In the genomic region with DNA sequence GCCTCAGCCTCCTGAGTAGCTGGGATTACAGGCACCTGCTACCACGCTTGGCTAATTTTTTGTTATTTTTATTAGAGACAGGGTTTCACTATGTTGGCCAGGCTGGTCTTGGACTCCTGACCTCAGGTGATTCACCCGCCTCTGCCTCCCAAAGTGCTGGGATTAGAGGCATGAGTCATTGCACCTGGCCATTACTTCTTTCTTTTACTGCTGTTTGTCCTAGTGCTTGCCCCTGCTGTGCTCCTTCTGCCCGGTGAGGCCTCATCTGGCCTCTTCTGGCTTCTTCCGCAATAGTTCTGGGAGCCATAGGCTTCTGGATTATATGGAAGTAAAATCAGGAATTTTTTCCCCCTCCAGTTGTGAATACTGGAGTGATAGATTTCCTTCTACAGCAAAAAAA, we compare ENCODE assay signal across 8 cellular contexts.
A peak's percentile ranks its signal among the peaks of the same experiment; 100 is the strongest.
DNase-seq lines count a peak whose midpoint lies in the region; ATAC-seq, FAIRE-seq and TF ChIP-seq lines count a peak whose summit lies in the region.
"Not testable (repeated sequence)": the region's sequence is repeated elsewhere in the genome, so short reads cannot be mapped to it uniquely, and the experiment has no call there.

No MANE protein-coding gene starts in this region.

- H4K5ac ChIP-seq in H1 (ENCODE audit: insufficient read length, low read depth, low read length), result not testable (repeated sequence)

- not testable (repeated sequence) for H3K79me2 ChIP-seq in GM23338 (replicated peaks; ENCODE audit: insufficient read depth); H1 (ENCODE audit: control insufficient read depth in 1 of 2, insufficient read depth in 2 of 2, low read length in 2 of 2); trophoblast cell (ENCODE audit: control insufficient read depth, insufficient read depth, low read length, poor library complexity)

- H3K27ac ChIP-seq in GM23338 (ENCODE audit: low read depth); H1 (ENCODE audit: low read depth, low read length); trophoblast cell (ENCODE audit: low read depth, low read length): not testable (repeated sequence)
- peak overlapping the region; percentile 63 for H3K27ac ChIP-seq in HUES64 (ENCODE audit: low read depth, low read length)

- H2BK5ac ChIP-seq in H1 (ENCODE audit: low read depth, low read length); trophoblast cell (ENCODE audit: low read depth, low read length, poor library complexity): not testable (repeated sequence)

- not testable (repeated sequence) for TF ChIP-seq CTCF in GM23338 (conservative IDR thresholded peaks at IDR 0.05; ENCODE audit: low read depth in 2 of 2); H1 (IDR thresholded peaks at IDR 0.05; ENCODE audit: control extremely low read depth in 1 of 3, insufficient read depth in 1 of 3, low read depth in 1 of 3, low read length in 3 of 3); kidney epithelial cell (IDR thresholded peaks at IDR 0.05; ENCODE audit: insufficient read depth, low read length, poor library complexity, severe bottlenecking)

- not testable (repeated sequence) for H2BK15ac ChIP-seq in H1 (ENCODE audit: low read length)

- H3K9me2 ChIP-seq in GM23338 (ENCODE audit: insufficient read depth), result peaks cover 33% of the 10 kb centered on the region; the same call in 1 of the 2 replicates

- not testable (repeated sequence) for H2AK5ac ChIP-seq in H1 (ENCODE audit: low read depth, low read length); trophoblast cell (ENCODE audit: low read length)

- H4K12ac ChIP-seq in trophoblast cell (ENCODE audit: low read depth, low read length), result not testable (repeated sequence)

- H3F3A ChIP-seq in GM23338 (replicated peaks; ENCODE audit: low read depth), result not testable (repeated sequence)

- POLR2A ChIA-PET in H1 (lab: Charles Lee; ENCODE audit: partially characterized antibody), result interaction anchor here (0.5 kb wide), 1 partner anchor 666 kb away, joined by 3 read pairs; no protein-coding TSS in a partner anchor

- not testable (repeated sequence) for FAIRE-seq in H1 (lab: Jason Lieb, UNC)

- H3K27me3 Mint-ChIP-seq in GM23338 (ENCODE audit: insufficient read depth, low read depth, poor library complexity), result not testable (repeated sequence)

- H2BK12ac ChIP-seq in H1 (ENCODE audit: low read depth, low read length); trophoblast cell (ENCODE audit: low read length): not testable (repeated sequence)

- H3K4me3 Mint-ChIP-seq in GM23338, result not testable (repeated sequence)

- CTCF ChIA-PET in H1 (lab: Charles Lee; ENCODE audit: partially characterized antibody), result interaction anchor here (0.6 to 1.0 kb wide), 2 partner anchors 78 to 226 kb away, joined by 3 read pairs; no protein-coding TSS in a partner anchor

- not testable (repeated sequence) for H2BK120ac ChIP-seq in H1 (replicated peaks; ENCODE audit: low read depth, low read length); trophoblast cell (ENCODE audit: insufficient read depth, low read length, poor library complexity)

- peaks cover 18% of the 10 kb centered on the region for H3K9me3 Mint-ChIP-seq in GM23338

- H3K23ac ChIP-seq in H1 (ENCODE audit: insufficient read length); trophoblast cell (ENCODE audit: low read length): not testable (repeated sequence)

- not testable (repeated sequence) for H3K23me2 ChIP-seq in H1 (ENCODE audit: low read depth, low read length)

- not testable (repeated sequence) for H3K36me3 ChIP-seq in GM23338 (ENCODE audit: insufficient read depth); HUES64 (ENCODE audit: insufficient read depth, low read length); H1 (ENCODE audit: control insufficient read depth in 2 of 4, insufficient read depth in 4 of 4, low read length in 3 of 4); kidney epithelial cell (ENCODE audit: control insufficient read depth, insufficient read depth, low read length); trophoblast cell (ENCODE audit: control insufficient read depth in 1 of 2, insufficient read depth in 2 of 2, low read length in 2 of 2)

- H3K9me3 ChIP-seq in HUES64 (ENCODE audit: insufficient read depth, low read depth, low read length); H1 (ENCODE audit: insufficient read depth in 2 of 2, low read depth in 1 of 2, low read length in 1 of 2); trophoblast cell (ENCODE audit: insufficient read depth, low read depth, low read length): not testable (repeated sequence)

- not testable (repeated sequence) for H3K56ac ChIP-seq in H1 (replicated peaks; ENCODE audit: insufficient read length, low read depth, low read length)

- peak overlapping the region; percentile 53; the same call in 1 of the 2 replicates for H2AFZ ChIP-seq in GM23338
- H2AFZ ChIP-seq in H1 (ENCODE audit: low read length); trophoblast cell (ENCODE audit: insufficient read depth, low read length, poor library complexity): not testable (repeated sequence)

- WGBS in HUES64, result 48% methylated on average over 3 of the region's 4 CpGs
- 56% methylated on average over 4 of the region's 4 CpGs; no CpG with 5 or more reads in 1 of the 2 experiments for WGBS in H1 (ENCODE audit: extremely low coverage in 1 of 2, insufficient coverage in 1 of 2, insufficient read length in 1 of 2, insufficient replicate concordance in 2 of 2, low coverage in 1 of 2, low lambda C conversion rate in 2 of 2, missing lambda C conversion rate in 1 of 2), 2 experiments
- no CpG with 5 or more reads among the region's 4 CpGs for WGBS in trophoblast cell (ENCODE audit: extremely low coverage, insufficient coverage, insufficient read length)

- not testable (repeated sequence) for H3K4me3 ChIP-seq in GM23338; HUES64 (ENCODE audit: low read length); H1 (ENCODE audit: extremely low read depth in 1 of 4, insufficient read depth in 2 of 4, low read depth in 3 of 4, low read length in 4 of 4); kidney epithelial cell (ENCODE audit: low read depth, low read length); trophoblast cell (ENCODE audit: low read depth, low read length)

- not testable (repeated sequence) for ATAC-seq in GM23338

- 0 out of 2 replicates have a peak overlapping the region, but pooled peaks have one; percentile 16 for H2BK20ac ChIP-seq in H1 (ENCODE audit: low read length)

- not testable (repeated sequence) for H3K27ac Mint-ChIP-seq in GM23338

- H4K91ac ChIP-seq in H1 (replicated peaks; ENCODE audit: insufficient read length, low read length); trophoblast cell (ENCODE audit: low read depth, low read length): not testable (repeated sequence)

- H4K20me1 ChIP-seq in GM23338 (replicated peaks; ENCODE audit: insufficient read depth); H1 (replicated peaks in 1 of 2; ENCODE audit: control insufficient read depth in 1 of 2, insufficient read depth in 2 of 2, low read length in 2 of 2): not testable (repeated sequence)

- TF ChIP-seq RAD21 in H1 (IDR thresholded peaks at IDR 0.05 in 1 of 2, conservative IDR thresholded peaks at IDR 0.05 in 1 of 2; ENCODE audit: low read depth in 2 of 2, low read length in 2 of 2), result not testable (repeated sequence)

- TF ChIP-seq EP300 in H1 (IDR thresholded peaks at IDR 0.05; ENCODE audit: borderline replicate concordance in 1 of 2, low read depth in 2 of 2, low read length in 2 of 2), result not testable (repeated sequence)

- not testable (repeated sequence) for H3K14ac ChIP-seq in H1 (ENCODE audit: insufficient read length); trophoblast cell (ENCODE audit: low read length)

- not testable (repeated sequence) for H3K9ac ChIP-seq in HUES64 (ENCODE audit: low read depth, low read length); H1 (replicated peaks in 1 of 4; ENCODE audit: extremely low read depth in 1 of 4, low read depth in 3 of 4, low read length in 3 of 4); trophoblast cell (ENCODE audit: low read length)

- not testable (repeated sequence) for H3K18ac ChIP-seq in H1 (ENCODE audit: extremely low read depth, low read length); trophoblast cell (ENCODE audit: low read length)

- H3K4me1 ChIP-seq in GM23338 (ENCODE audit: insufficient read depth) (peaks cover 17% of the 10 kb centered on the region; the same call in 1 of the 2 replicates), HUES64 (ENCODE audit: insufficient read depth, low read length) (peaks cover 41% of the 10 kb centered on the region), H1 (replicated peaks in 1 of 4; ENCODE audit: control insufficient read depth in 3 of 4, insufficient read depth in 4 of 4, low read length in 3 of 4) (peaks cover 4 to 20% (median 16%) of the 10 kb centered on the region in 4 experiments)
- H3K4me1 ChIP-seq in trophoblast cell (ENCODE audit: control insufficient read depth in 1 of 2, insufficient read depth in 2 of 2, low read length in 2 of 2), result not testable (repeated sequence)

- not testable (repeated sequence) for H4K8ac ChIP-seq in H1 (ENCODE audit: extremely low read depth, insufficient read depth, low read length); trophoblast cell (ENCODE audit: low read depth, low read length)

- H3K4me2 ChIP-seq in GM23338; H1 (ENCODE audit: insufficient read depth in 1 of 2, low read depth in 2 of 2, low read length in 2 of 2); trophoblast cell (ENCODE audit: low read length): not testable (repeated sequence)

- not testable (repeated sequence) for H3K79me1 ChIP-seq in H1 (ENCODE audit: low read depth, low read length); trophoblast cell (ENCODE audit: low read length)

- peaks cover 46% of the 10 kb centered on the region for H3K4me1 Mint-ChIP-seq in GM23338

- peak; percentile 8 for DNase-seq in A172 (ENCODE audit: low spot score)
- DNase-seq in GM23338 (ENCODE audit: low spot score); H1 (ENCODE audit: low read depth in 1 of 2, low spot score in 2 of 2): not testable (repeated sequence)
- DNase-seq in NCI-H146 (lab: John Stamatoyannopoulos, UW), result peak; percentile 66
- DNase-seq in SW480 (ENCODE audit: low spot score), result peak; percentile 13
- DNase-seq in kidney epithelial cell (ENCODE audit: low read depth), result peak; percentile 31
- peak; percentile 4 to 20 for DNase-seq in trophoblast cell

- not testable (repeated sequence) for H3K4ac ChIP-seq in H1 (replicated peaks; ENCODE audit: insufficient read length, low read depth, low read length); trophoblast cell (ENCODE audit: low read depth, low read length)

- H3K27me3 ChIP-seq in GM23338 (ENCODE audit: insufficient read depth); HUES64 (ENCODE audit: insufficient read depth, low read length); H1 (replicated peaks in 1 of 4; ENCODE audit: control insufficient read depth in 3 of 4, extremely low read depth in 1 of 4, insufficient read depth in 3 of 4, low read length in 3 of 4); kidney epithelial cell (ENCODE audit: control insufficient read depth, insufficient read depth, low read length); trophoblast cell (ENCODE audit: insufficient read depth, low read length): not testable (repeated sequence)

- H3K36me3 Mint-ChIP-seq in GM23338 (ENCODE audit: low read depth), result peaks cover 15% of the 10 kb centered on the region; the same call in 2 of the 3 replicates

- not testable (repeated sequence) for TF ChIP-seq POLR2A in H1 (IDR thresholded peaks at IDR 0.05; ENCODE audit: control extremely low read depth in 1 of 2, low read depth in 2 of 2, low read length in 2 of 2)
